In genomic region chr19:32971012-32971595, GRCh38 we compare ENCODE assay signal across 1 cellular context.
TF ChIP-seq lines count a peak whose summit lies in the region.

No MANE protein-coding gene starts in this region.

TF ChIP-seq in liver, 16 proteins besides CTCF, POLR2A, EP300 and RAD21 (continued from another document):
- no peak for TF ChIP-seq MAX (IDR thresholded peaks at IDR 0.05)
